8 cellular contexts compared by ENCODE assay signal in the genomic region with DNA sequence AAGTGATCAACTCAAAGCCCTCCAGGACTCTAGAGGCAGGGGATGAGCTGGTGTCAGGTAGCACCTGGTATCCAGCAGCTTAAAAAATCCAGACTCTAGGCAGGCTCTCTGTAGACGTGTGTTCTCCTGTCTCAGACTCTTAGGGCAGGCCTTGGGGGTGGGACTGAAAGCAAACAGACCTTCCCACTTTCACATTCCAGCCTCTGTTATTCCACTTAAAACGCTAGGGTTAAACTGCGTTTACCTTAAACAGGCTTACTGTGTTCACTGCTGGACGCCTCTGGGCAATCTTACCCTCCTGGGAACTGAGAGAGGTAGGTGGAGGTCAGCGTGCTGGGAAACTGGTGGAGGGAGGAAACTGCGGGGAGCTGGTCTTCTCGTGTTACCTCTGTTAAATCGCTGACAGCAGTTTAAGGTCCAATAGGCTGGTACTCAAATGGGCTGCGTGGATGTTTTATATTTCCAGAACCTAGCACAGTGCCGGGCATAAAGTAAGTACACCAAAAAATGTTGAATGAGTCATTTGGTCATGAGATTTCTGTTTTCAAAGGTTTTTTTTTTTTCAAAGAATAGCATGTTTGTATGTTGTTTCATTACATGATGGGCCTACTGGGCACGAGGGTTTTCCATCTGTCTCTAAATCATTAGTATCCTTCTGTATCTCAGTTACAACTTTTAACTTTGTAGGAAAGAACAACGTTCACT. TPM values are rescaled to one million over a fixed set of nuclear protein-coding genes. Genes with fewer than 3 reads are reported as not detected.
DNase-seq lines count a peak whose midpoint lies in the region; ATAC-seq, FAIRE-seq and TF ChIP-seq lines count a peak whose summit lies in the region.

A gene (plus strand): TSS at position 248 of the 705 bp plus-strand sequence. CDS start 7,561 bp downstream, outside the sequence.

- H3K4me3 ChIP-seq in HUES48 (ENCODE audit: low read depth, low read length) (peak within 1 kb of the TSS; percentile 46), brain microvascular endothelial cell (ENCODE audit: low read depth, low read length) (peak within 1 kb of the TSS; percentile 3), kidney (ENCODE audit: low read length in 2 of 2) (peak within 1 kb of the TSS; percentile 46 to 57), upper lobe of left lung (peak within 1 kb of the TSS in 3 of 4 donors; percentile 14 to 30 (median 29))

- H3K9ac ChIP-seq in HUES48 (ENCODE audit: low read depth, low read length), result 0 out of 2 replicates have a peak within 1 kb of the TSS, but pooled peaks have one; percentile 43
- peak within 1 kb of the TSS; percentile 8 to 49 for H3K9ac ChIP-seq in kidney (ENCODE audit: low read length in 2 of 2)

- in situ Hi-C loops in brain microvascular endothelial cell (cut with HindIII; ENCODE audit: low pct_ligation_motif_present, low sequenced_read_pairs), result no loop called here

- peak within 1 kb of the TSS; percentile 91 for H3K27ac ChIP-seq in HUES48 (ENCODE audit: low read depth, low read length)
- H3K27ac ChIP-seq in brain microvascular endothelial cell, result peak within 1 kb of the TSS; percentile 5
- H3K27ac ChIP-seq in kidney (ENCODE audit: low read depth in 2 of 2, low read length in 2 of 2), result peak within 1 kb of the TSS; percentile 77 to 91
- peak within 1 kb of the TSS; percentile 69 to 80 (median 75) for H3K27ac ChIP-seq in upper lobe of left lung

- H3K4me1 ChIP-seq in HUES48 (ENCODE audit: control insufficient read depth, insufficient read depth, low read length) (peaks cover 43% of the 10 kb centered on the region), kidney (ENCODE audit: control insufficient read depth in 1 of 2, insufficient read depth in 1 of 2, low read depth in 1 of 2, low read length in 2 of 2) (peaks cover 6 to 7% of the 10 kb centered on the region in 2 donors), upper lobe of left lung (peaks cover 4 to 21% (median 15%) of the 10 kb centered on the region in 4 donors)

- TF ChIP-seq CTCF in brain microvascular endothelial cell (IDR thresholded peaks at IDR 0.05; ENCODE audit: low read depth, low read length, missing control alignments) (no peak), kidney (IDR thresholded peaks at IDR 0.05; ENCODE audit: borderline replicate concordance, extremely low read depth, insufficient read depth) (no peak), upper lobe of left lung (IDR thresholded peaks at IDR 0.05) (no peak)

- no peaks in the 10 kb centered on the region for H3K27me3 ChIP-seq in HUES48 (ENCODE audit: control insufficient read depth, insufficient read depth, low read length)
- H3K27me3 ChIP-seq in brain microvascular endothelial cell (replicated peaks), result no peaks in the 10 kb centered on the region
- H3K27me3 ChIP-seq in upper lobe of left lung, result no peaks in the 10 kb centered on the region

- H3K36me3 ChIP-seq in HUES48 (ENCODE audit: control insufficient read depth, insufficient read depth, low read length) (no peaks in the 10 kb centered on the region), brain microvascular endothelial cell (replicated peaks) (no peaks in the 10 kb centered on the region), kidney (ENCODE audit: control insufficient read depth in 1 of 2, insufficient read depth in 2 of 2, low read length in 2 of 2) (no peaks in the 10 kb centered on the region), upper lobe of left lung (no peaks in the 10 kb centered on the region)

- whole genome bisulfite sequencing in upper lobe of left lung, 2 donors, result 21 to 45% methylated on average over 12 of the region's 12 CpGs

- intact Hi-C loops in kidney (cut with DNase I), result no loop called here

- TF ChIP-seq EP300 in upper lobe of left lung (IDR thresholded peaks at IDR 0.05), result no peak

- ATAC-seq in GM21360 (IDR thresholded peaks at IDR 0.05; ENCODE audit: unreplicated experiment) (peak; percentile 47), upper lobe of left lung (ENCODE audit: low FRiP score in 2 of 2) (peak; percentile 70 to 92)

- no peak for FAIRE-seq in kidney (lab: Jason Lieb, UNC)

- DNase-seq in brain microvascular endothelial cell, result peak; percentile 33
- no peak for DNase-seq in kidney
- peak in 1 of 2 donors; percentile 73 for DNase-seq in upper lobe of left lung
- DNase-seq in putamen (ENCODE audit: low spot score), result no peak
- no peak for DNase-seq in hepatic stellate cell (ENCODE audit: low spot score)
- DNase-seq in medulla oblongata (ENCODE audit: extremely low spot score), result no peak

- H3K9me3 ChIP-seq in HUES48 (ENCODE audit: control insufficient read depth, insufficient read depth, low read length) (no peaks in the 10 kb centered on the region), kidney (ENCODE audit: control insufficient read depth in 1 of 2, low read length in 2 of 2) (no peaks in the 10 kb centered on the region), upper lobe of left lung (no peaks in the 10 kb centered on the region)

- TF ChIP-seq POLR2A in upper lobe of left lung (IDR thresholded peaks at IDR 0.05), result peak in 3 of 4 donors; percentile 36 to 78 (median 58)

RNA-seq across cellular contexts. Expression of the gene that starts here (rescaled TPM):
- total RNA-seq in kidney, result 12.5 TPM
- 10.5 TPM for polyA plus RNA-seq in kidney (ENCODE audit: insufficient read depth, low read depth, low replicate concordance)
- total RNA-seq in upper lobe of left lung, result 10 to 100 TPM; 18.7 to 97.4 (median 44.5) TPM

Comparison
In these comparisons a context has a peak if more than half of its experiments do, and no peak if none do; other contexts are left out.
1. H3K27ac ChIP-seq: peak in every context shown above with its lines; median percentile 91 in HUES48; 84 in kidney; 75 in upper lobe of left lung; 5 in brain microvascular endothelial cell.